ENCODE assay signal across 26 cellular contexts in genomic region chr16:10202650-10203049, GRCh38. TPM values are rescaled to one million over a fixed set of nuclear protein-coding genes. Genes with fewer than 3 reads are reported as not detected.
DNase-seq lines count a peak whose midpoint lies in the region; ATAC-seq and TF ChIP-seq lines count a peak whose summit lies in the region.
"Had no signal": no experiment of that assay in that cellular context is flagged by ENCODE, and none has a peak within 500 bp of the region (broad histone marks: within the 10 kb centered on the region; RNA-seq: fewer than 3 reads in every experiment).

No MANE protein-coding gene starts in this region.

- DNase-seq in ELR (ENCODE audit: low read depth) (peak; percentile 16), HT-29 (ENCODE audit: low spot score) (peak; percentile 49), SK-MEL-5 (ENCODE audit: low read depth, low spot score) (peak; percentile 15), progenitor cell of endocrine pancreas (ENCODE audit: low spot score, unreplicated experiment) (no peak), GM19240 (ENCODE audit: insufficient read length, low spot score) (no peak), NCI-H526 (lab: John Stamatoyannopoulos, UW) (no peak)
- DNase-seq: activated B cell treated with CpG ODN at 0.5 μM for 24 hours; activated CD4-positive, alpha-beta memory T cell treated with anti-CD3 and anti-CD28 coated beads for 36 hours; activated naive CD8-positive, alpha-beta T cell treated with anti-CD3 and anti-CD28 coated beads, Interleukin-2, amount 50 U/mL, for 24 hours; brain microvascular endothelial cell; CD8-positive, alpha-beta T cell; effector memory CD4-positive, alpha-beta T cell; GOT3; IMR-90; NCI-H146; NCI-H2227 treated with DMSO at 0.1 percent for 48 hours; NK-92 treated with Interleukin-12 subunit alpha and Interleukin-12 subunit beta, amount 100 ng/mL, for 24 hours; small intestine; stimulated activated CD4-positive, alpha-beta T cell treated with anti-CD3 and anti-CD28 coated beads, Interleukin-4, amount 100 ng/mL, for 1 hour; stimulated activated naive CD4-positive, alpha-beta T cell treated with Interleukin-2 at 50 U/mL for 16 hours had no signal

- H3K27me3 Mint-ChIP-seq in progenitor cell of endocrine pancreas: no peaks in the 10 kb centered on the region

- peaks cover 9% of the 10 kb centered on the region for H3K9me3 Mint-ChIP-seq in progenitor cell of endocrine pancreas (ENCODE audit: low read depth)

- H3K4me1 Mint-ChIP-seq in progenitor cell of endocrine pancreas (ENCODE audit: low read depth): no peaks in the 10 kb centered on the region
- H3K4me1 Mint-ChIP-seq: activated B cell treated with CpG ODN at 0.5 μM for 24 hours had no signal

- in situ Hi-C loops in SK-MEL-5 (cut with HindIII; ENCODE audit: low pct_unique_long_range_greater_than_20kb, low sequenced_read_pairs): no loop called here

- H3K4me3 Mint-ChIP-seq in progenitor cell of endocrine pancreas (ENCODE audit: low read depth): no peak overlapping the region
- H3K4me3 Mint-ChIP-seq: activated B cell treated with CpG ODN at 0.5 μM for 24 hours; activated CD4-positive, alpha-beta memory T cell treated with anti-CD3 and anti-CD28 coated beads for 36 hours; activated naive CD8-positive, alpha-beta T cell treated with anti-CD3 and anti-CD28 coated beads, Interleukin-2, amount 50 U/mL, for 24 hours; CD8-positive, alpha-beta T cell had no signal

- H3K36me3 Mint-ChIP-seq in progenitor cell of endocrine pancreas (ENCODE audit: insufficient read depth): no peaks in the 10 kb centered on the region
- H3K36me3 Mint-ChIP-seq: activated CD4-positive, alpha-beta memory T cell treated with anti-CD3 and anti-CD28 coated beads for 36 hours; CD8-positive, alpha-beta T cell had no signal

- no peak overlapping the region for H3K27ac Mint-ChIP-seq in progenitor cell of endocrine pancreas
- H3K27ac Mint-ChIP-seq: activated B cell treated with CpG ODN at 0.5 μM for 24 hours; activated CD4-positive, alpha-beta memory T cell treated with anti-CD3 and anti-CD28 coated beads for 36 hours; activated naive CD8-positive, alpha-beta T cell treated with anti-CD3 and anti-CD28 coated beads, Interleukin-2, amount 50 U/mL, for 24 hours; CD8-positive, alpha-beta T cell had no signal

- peak; percentile 31 for TF ChIP-seq CTCF in progenitor cell of endocrine pancreas (IDR thresholded peaks at IDR 0.05; ENCODE audit: unreplicated experiment)

- ATAC-seq in HG03175 (IDR thresholded peaks at IDR 0.05; ENCODE audit: unreplicated experiment): no peak
- ATAC-seq: activated naive CD8-positive, alpha-beta T cell treated with anti-CD3 and anti-CD28 coated beads, Interleukin-2, amount 50 U/mL, for 24 hours; CD8-positive, alpha-beta T cell; esophagus mucosa; gastroesophageal sphincter; SK-N-SH treated with all-trans-retinoic acid at 6 μM for 48 hours had no signal

RNA-seq across cellular contexts. Expression of gene GRIN2A, which starts 20.4 kb away (rescaled TPM):
- not detected in 2 replicates for total RNA-seq in HT-29 (2014; rRNA removed; shearing (Covaris generic))
- 0.32 and 1.3 TPM in 2 replicates for total RNA-seq in SK-MEL-5 (2014; rRNA removed; shearing (Covaris generic))
- 0.20 TPM in 2 replicates for polyA plus RNA-seq in SK-MEL-5 (2015; cell fraction: cytosol; rRNA removed)
- 0.03 and 0.05 TPM in 2 replicates for polyA plus RNA-seq in SK-MEL-5 (2015; cell fraction: nucleus; rRNA removed)
- total RNA-seq in progenitor cell of endocrine pancreas: 1.7 and 1.9 TPM in 2 replicates
- total RNA-seq: activated CD4-positive, alpha-beta memory T cell treated with anti-CD3 and anti-CD28 coated beads for 36 hours; CD8-positive, alpha-beta T cell; esophagus mucosa; lung microvascular endothelial cell; pulmonary artery endothelial cell had no signal
- polyA plus RNA-seq: IMR-90 had no signal

Comparison
In these comparisons a context has a peak if more than half of its experiments do, and no peak if none do; other contexts are left out.
1. DNase-seq: peak in ELR (single experiment), HT-29 (single experiment) and SK-MEL-5 (single experiment); none in progenitor cell of endocrine pancreas (single experiment), GM19240 (single experiment) and NCI-H526 (0 of 2).